8 cellular contexts compared by ENCODE assay signal in the genomic region with DNA sequence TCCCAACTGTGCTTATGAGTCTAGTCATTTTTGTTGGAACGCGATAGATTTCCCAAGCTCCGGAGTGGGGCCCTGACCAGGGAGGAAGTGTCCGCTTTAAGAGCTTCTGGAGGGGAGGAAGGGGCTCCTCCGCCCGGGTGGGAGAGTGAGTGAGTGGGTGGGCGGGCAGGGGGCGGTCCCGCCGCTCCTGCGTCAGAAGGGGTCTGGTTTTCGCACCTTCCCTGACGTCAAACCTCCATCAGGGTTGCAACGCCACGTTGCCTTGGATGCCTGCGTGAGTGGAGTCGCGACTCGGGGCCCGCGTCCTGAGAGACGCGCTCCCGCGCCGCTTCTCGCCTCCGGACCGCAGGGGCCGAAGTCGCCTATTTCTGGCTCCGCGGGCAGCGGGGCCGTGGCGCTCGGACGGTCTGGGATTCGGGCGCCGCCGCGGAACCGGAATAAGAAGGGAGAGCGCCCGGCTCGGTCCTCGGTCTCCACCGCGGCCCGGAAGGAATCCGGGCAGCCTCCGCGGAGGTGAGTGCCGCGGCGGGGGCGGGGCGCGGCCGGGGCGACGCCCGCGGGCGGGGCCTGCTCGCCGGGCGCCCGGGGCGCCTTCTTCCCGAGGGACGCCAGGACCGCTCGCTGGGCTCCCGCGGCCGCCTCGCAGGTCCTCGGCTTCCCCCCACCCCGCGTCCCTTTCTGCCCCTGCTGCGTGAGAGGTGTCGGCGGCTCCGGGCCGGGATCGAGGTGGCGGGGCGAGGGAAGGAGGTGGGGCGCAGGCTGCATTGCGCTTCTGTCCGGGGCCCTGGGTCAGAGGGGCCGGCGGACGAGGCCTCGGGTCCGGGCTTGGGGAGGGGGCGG. TPM values are rescaled to one million over a fixed set of nuclear protein-coding genes. Genes with fewer than 3 reads are reported as not detected.
DNase-seq lines count a peak whose midpoint lies in the region; ATAC-seq lines count a peak whose summit lies in the region.

A gene (plus strand): TSS at position 230 of the 840 bp plus-strand sequence. CDS start 7,187 bp downstream, outside the sequence.

- H3K27me3 ChIP-seq in CD4-positive, CD25-positive, alpha-beta regulatory T cell (ENCODE audit: control insufficient read depth, insufficient read depth, low read length), result peaks cover 27% of the 10 kb centered on the region
- no peaks in the 10 kb centered on the region for H3K27me3 ChIP-seq in SJCRH30

- H3K36me3 Mint-ChIP-seq in CD4-positive, CD25-positive, alpha-beta regulatory T cell, result no peaks in the 10 kb centered on the region
- H3K36me3 Mint-ChIP-seq in activated naive CD8-positive, alpha-beta T cell treated with anti-CD3 and anti-CD28 coated beads for 36 hours, result peaks cover 4% of the 10 kb centered on the region

- intact Hi-C loops in cardiac septum (cut with DNase I) (loop anchor here (10.0 kb wide), 1 partner anchor 170 kb away; a partner anchor contains a TSS), posterior cingulate gyrus (cut with DNase I) (loop anchor here (5.0 kb wide), 1 partner anchor 112 kb away; no protein-coding TSS in a partner anchor)

- no peaks in the 10 kb centered on the region for H3K36me3 ChIP-seq in CD4-positive, CD25-positive, alpha-beta regulatory T cell (ENCODE audit: control insufficient read depth, insufficient read depth, low read length)
- peaks cover 2% of the 10 kb centered on the region; the same call in 1 of the 2 replicates for H3K36me3 ChIP-seq in SJCRH30

- H3K9me3 Mint-ChIP-seq in CD4-positive, CD25-positive, alpha-beta regulatory T cell, result peaks cover 0 to 4% (median 0%) of the 10 kb centered on the region in 7 donors
- peaks cover 4% of the 10 kb centered on the region for H3K9me3 Mint-ChIP-seq in activated naive CD8-positive, alpha-beta T cell treated with anti-CD3 and anti-CD28 coated beads for 36 hours

- peak within 1 kb of the TSS; percentile 78 for H3K4me3 ChIP-seq in CD4-positive, CD25-positive, alpha-beta regulatory T cell (ENCODE audit: low read depth, low read length)
- peak within 1 kb of the TSS; percentile 94 for H3K4me3 ChIP-seq in SJCRH30

- peak; percentile 21 to 71 (median 60) for DNase-seq in CD4-positive, CD25-positive, alpha-beta regulatory T cell
- DNase-seq in GM19238 (ENCODE audit: insufficient read length, low spot score) (peak; percentile 60), SJCRH30 (peak; percentile 77 to 82), cardiac septum (ENCODE audit: low spot score) (no peak), posterior cingulate gyrus (peak in 9 of 10 donors; percentile 15 to 92 (median 26)), GDM1 (lab: John Stamatoyannopoulos, UW) (no peak)
- DNase-seq in activated naive CD8-positive, alpha-beta T cell treated with anti-CD3 and anti-CD28 coated beads for 36 hours, result peak; percentile 57

- peaks cover 77% of the 10 kb centered on the region for H3K27me3 Mint-ChIP-seq in CD4-positive, CD25-positive, alpha-beta regulatory T cell
- H3K27me3 Mint-ChIP-seq in activated naive CD8-positive, alpha-beta T cell treated with anti-CD3 and anti-CD28 coated beads for 36 hours, result peaks cover 71% of the 10 kb centered on the region

- H3K4me1 ChIP-seq in CD4-positive, CD25-positive, alpha-beta regulatory T cell (ENCODE audit: control insufficient read depth, insufficient read depth, low read length, poor library complexity, severe bottlenecking), result peaks cover 19% of the 10 kb centered on the region
- H3K4me1 ChIP-seq in SJCRH30, result no peaks in the 10 kb centered on the region

- H3K9me3 ChIP-seq in CD4-positive, CD25-positive, alpha-beta regulatory T cell (ENCODE audit: control insufficient read depth in 2 of 2, low read length in 2 of 2), result peaks cover 0 to 5% of the 10 kb centered on the region in 2 experiments
- no peaks in the 10 kb centered on the region for H3K9me3 ChIP-seq in SJCRH30 (replicated peaks)

- peak within 1 kb of the TSS; percentile 89 to 98 (median 94) for H3K4me3 Mint-ChIP-seq in CD4-positive, CD25-positive, alpha-beta regulatory T cell
- H3K4me3 Mint-ChIP-seq in activated naive CD8-positive, alpha-beta T cell treated with anti-CD3 and anti-CD28 coated beads for 36 hours, result peak within 1 kb of the TSS; percentile 84

- H3K27ac Mint-ChIP-seq in CD4-positive, CD25-positive, alpha-beta regulatory T cell, result peak within 1 kb of the TSS; percentile 90 to 94 (median 90)
- peak within 1 kb of the TSS; percentile 78 for H3K27ac Mint-ChIP-seq in activated naive CD8-positive, alpha-beta T cell treated with anti-CD3 and anti-CD28 coated beads for 36 hours

- ATAC-seq in CD4-positive, CD25-positive, alpha-beta regulatory T cell (ENCODE audit: low read depth in 2 of 2), result peak; percentile 69 to 77
- peak; percentile 79 for ATAC-seq in HG03280 (IDR thresholded peaks at IDR 0.05; ENCODE audit: unreplicated experiment)

- H3K27ac ChIP-seq in CD4-positive, CD25-positive, alpha-beta regulatory T cell (ENCODE audit: insufficient read depth, low read length, poor library complexity, severe bottlenecking), result peak within 1 kb of the TSS; percentile 85
- peak within 1 kb of the TSS; percentile 62 for H3K27ac ChIP-seq in SJCRH30

- H3K4me1 Mint-ChIP-seq in CD4-positive, CD25-positive, alpha-beta regulatory T cell, result peaks cover 14 to 23% (median 20%) of the 10 kb centered on the region in 4 donors
- H3K4me1 Mint-ChIP-seq in activated naive CD8-positive, alpha-beta T cell treated with anti-CD3 and anti-CD28 coated beads for 36 hours, result peaks cover 7% of the 10 kb centered on the region

RNA-seq across cellular contexts. Expression of the gene that starts here (rescaled TPM):
- 26.8 TPM for total RNA-seq in CD4-positive, CD25-positive, alpha-beta regulatory T cell
- polyA plus RNA-seq in CD4-positive, CD25-positive, alpha-beta regulatory T cell, result 1 to 10 TPM; 3.2 to 7.3 (median 4.3) TPM
- total RNA-seq in SJCRH30 (2014; rRNA removed; shearing (Covaris generic)), result 25.6 and 27.7 TPM in 2 replicates
- total RNA-seq in activated naive CD8-positive, alpha-beta T cell treated with anti-CD3 and anti-CD28 coated beads for 36 hours, result 10 to 100 TPM in 1 of 2 experiments, 1 to 10 TPM in 1; 9.2 to 10.1 TPM
- total RNA-seq in cardiac septum, result 15.4 TPM

Comparison
In these comparisons a context has a peak if more than half of its experiments do, and no peak if none do; other contexts are left out.
1. DNase-seq: peak in CD4-positive, CD25-positive, alpha-beta regulatory T cell (3 of 3), GM19238 (single experiment), SJCRH30 (2 of 2), activated naive CD8-positive, alpha-beta T cell treated with anti-CD3 and anti-CD28 coated beads for 36 hours (single experiment) and posterior cingulate gyrus (9 of 10); none in cardiac septum (single experiment) and GDM1 (single experiment).